In genomic region chr10:130110236-130111114, GRCh38 we compare ENCODE assay signal across 8 cellular contexts. TPM values are rescaled to one million over a fixed set of nuclear protein-coding genes. Genes with fewer than 3 reads are reported as not detected.
DNase-seq lines count a peak whose midpoint lies in the region; ATAC-seq and TF ChIP-seq lines count a peak whose summit lies in the region.

TSS of gene C10orf143 (minus strand) at chr10:130110830. CDS start at chr10:130110772, 58 bp downstream.

- no peaks in the 10 kb centered on the region for H3K4me1 ChIP-seq in BE2C
- H3K4me1 ChIP-seq in colonic mucosa = peaks cover 11% of the 10 kb centered on the region

- ATAC-seq in HG03457 (IDR thresholded peaks at IDR 0.05; ENCODE audit: unreplicated experiment) (peak; percentile 80), left colon (peak; percentile 89)

- no peaks in the 10 kb centered on the region for H3K9me3 ChIP-seq in BE2C
- no peaks in the 10 kb centered on the region for H3K9me3 ChIP-seq in colonic mucosa

- H3K36me3 ChIP-seq in BE2C = no peaks in the 10 kb centered on the region
- H3K36me3 ChIP-seq in colonic mucosa = no peaks in the 10 kb centered on the region

- H3K4me3 ChIP-seq in BE2C (ENCODE audit: low read depth, low read length) (peak within 1 kb of the TSS; percentile 93), colonic mucosa (peak within 1 kb of the TSS; percentile 67)

- peak; percentile 96 for DNase-seq in BE2C
- DNase-seq in GM19240 (ENCODE audit: insufficient read length, low spot score) = peak; percentile 71
- DNase-seq in NCI-H524 (lab: John Stamatoyannopoulos, UW) = peak; percentile 65 to 75
- peak; percentile 98 for DNase-seq in activated CD4-positive, alpha-beta T cell treated with anti-CD3 and anti-CD28 coated beads for 48 hours
- DNase-seq in colonic mucosa = peak; percentile 98
- peak; percentile 99 for DNase-seq in left colon
- DNase-seq in stimulated activated CD4-positive, alpha-beta T cell treated with anti-CD3 and anti-CD28 coated beads, Interleukin-1b, Interleukin-23, amount 100 ng/mL, for 4 hours (ENCODE audit: low read depth in 2 of 2) = peak; percentile 99

- no peaks in the 10 kb centered on the region for H3K27me3 ChIP-seq in BE2C
- no peaks in the 10 kb centered on the region for H3K27me3 ChIP-seq in colonic mucosa

- intact Hi-C loops in colonic mucosa (cut with DNase I) = no loop called here
- intact Hi-C loops in left colon (cut with DNase I, micrococcal nuclease) = no loop called here

- peak within 1 kb of the TSS; percentile 97 for H3K27ac ChIP-seq in colonic mucosa

- TF ChIP-seq CTCF in BE2C (IDR thresholded peaks at IDR 0.05; ENCODE audit: low read depth, low read length) (no peak), colonic mucosa (IDR thresholded peaks at IDR 0.05) (no peak)

- peak within 1 kb of the TSS; percentile 83 to 90 for H3K9ac ChIP-seq in colonic mucosa (ENCODE audit: low read depth in 2 of 2, low read length in 2 of 2)

RNA-seq across cellular contexts. Expression of gene C10orf143, which starts in this region (rescaled TPM):
- polyA plus RNA-seq in BE2C (2012; ENCODE audit: insufficient read depth, insufficient read length, low read depth) = 3.0 TPM
- total RNA-seq in colonic mucosa = 1 to 10 TPM; 1.9 to 3.1 TPM
- total RNA-seq in left colon = 1 to 10 TPM; 3.4 to 6.9 TPM

Comparison
In these comparisons a context has a peak if more than half of its experiments do, and no peak if none do; other contexts are left out.
1. Peak in every context shown above with its lines: DNase-seq, ATAC-seq, H3K4me3 ChIP-seq and H3K27ac ChIP-seq.